22 cellular contexts compared by ENCODE assay signal in the genomic region with DNA sequence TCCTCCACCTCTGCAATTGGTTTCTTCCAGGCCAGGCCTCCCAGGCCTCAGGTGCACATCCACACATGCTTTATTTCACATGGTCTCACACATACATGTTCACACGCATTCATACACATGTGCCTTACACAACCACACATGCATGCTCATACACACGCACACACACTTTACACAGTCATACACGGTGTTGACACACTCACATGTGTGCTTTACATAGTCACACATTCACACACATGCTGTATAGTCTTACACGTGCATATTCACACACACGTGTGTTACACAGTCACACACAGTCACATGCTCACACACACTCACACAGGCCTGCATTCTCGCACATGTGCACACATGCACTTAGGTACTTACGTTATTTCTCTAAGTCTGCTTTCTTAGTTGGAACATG.
"Had no signal": no experiment of that assay in that cellular context is flagged by ENCODE, and none has a peak within 500 bp of the region (broad histone marks: within the 10 kb centered on the region; RNA-seq: fewer than 3 reads in every experiment).

No MANE protein-coding gene starts in this region.

- H3K4me3 ChIP-seq: colonic mucosa, gastrocnemius medialis, heart left ventricle, spleen, transverse colon had no signal

- H3K4me3 Mint-ChIP-seq: activated CD4-positive, alpha-beta T cell treated with anti-CD3 and anti-CD28 coated beads, Interleukin-2, amount 10 ng/mL, durations not matched to agents 24 days and 14 days; activated CD8-positive, alpha-beta T cell treated with anti-CD3 and anti-CD28 coated beads, Interleukin-2, amount 10 ng/mL, durations not matched to agents 7 days and 5 days; activated naive CD4-positive, alpha-beta T cell treated with anti-CD3 and anti-CD28 coated beads, Interleukin-2, amount 10 ng/mL, durations not matched to agents 7 days and 5 days; activated naive CD8-positive, alpha-beta T cell treated with anti-CD3 and anti-CD28 coated beads, Interleukin-2, amount 50 U/mL, for 24 hours; activated T-cell treated with anti-CD3 and anti-CD28 coated beads, Interleukin-2, amount 50 U/mL, for 4 hours; central memory CD8-positive, alpha-beta T cell; memory B cell; naive thymus-derived CD4-positive, alpha-beta T cell had no signal

- H3K27me3 ChIP-seq: colonic mucosa, gastrocnemius medialis, heart left ventricle, spleen, transverse colon had no signal

- H3K9me3 Mint-ChIP-seq: activated CD4-positive, alpha-beta T cell treated with anti-CD3 and anti-CD28 coated beads, Interleukin-2, amount 10 ng/mL, durations not matched to agents 24 days and 14 days; activated naive CD4-positive, alpha-beta T cell treated with anti-CD3 and anti-CD28 coated beads, Interleukin-2, amount 10 ng/mL, durations not matched to agents 7 days and 5 days; activated naive CD8-positive, alpha-beta T cell treated with anti-CD3 and anti-CD28 coated beads, Interleukin-2, amount 50 U/mL, for 24 hours; activated T-cell treated with anti-CD3 and anti-CD28 coated beads, Interleukin-2, amount 50 U/mL, for 4 hours; central memory CD8-positive, alpha-beta T cell; memory B cell; naive thymus-derived CD4-positive, alpha-beta T cell had no signal

- ATAC-seq: activated CD8-positive, alpha-beta T cell treated with anti-CD3 and anti-CD28 coated beads, Interleukin-2, amount 10 ng/mL, durations not matched to agents 7 days and 5 days; activated naive CD8-positive, alpha-beta T cell treated with anti-CD3 and anti-CD28 coated beads, Interleukin-2, amount 50 U/mL, for 24 hours; activated T-cell treated with anti-CD3 and anti-CD28 coated beads, Interleukin-2, amount 50 U/mL, for 4 hours; esophagus mucosa; gastrocnemius medialis; heart left ventricle; naive thymus-derived CD4-positive, alpha-beta T cell had no signal

- H3K4me1 Mint-ChIP-seq: memory B cell had no signal

- H3K27ac ChIP-seq: colonic mucosa, gastrocnemius medialis, heart left ventricle, parathyroid adenoma, spleen, transverse colon had no signal

- H3K27ac Mint-ChIP-seq: activated CD4-positive, alpha-beta T cell treated with anti-CD3 and anti-CD28 coated beads, Interleukin-2, amount 10 ng/mL, durations not matched to agents 24 days and 14 days; activated CD8-positive, alpha-beta T cell treated with anti-CD3 and anti-CD28 coated beads, Interleukin-2, amount 10 ng/mL, durations not matched to agents 7 days and 5 days; activated naive CD4-positive, alpha-beta T cell treated with anti-CD3 and anti-CD28 coated beads, Interleukin-2, amount 10 ng/mL, durations not matched to agents 7 days and 5 days; activated naive CD8-positive, alpha-beta T cell treated with anti-CD3 and anti-CD28 coated beads, Interleukin-2, amount 50 U/mL, for 24 hours; memory B cell had no signal

- DNase-seq: activated CD4-positive, alpha-beta T cell treated with anti-CD3 and anti-CD28 coated beads, Interleukin-2, amount 10 ng/mL, durations not matched to agents 24 days and 14 days; activated CD4-positive, CD25-positive, alpha-beta regulatory T cell; activated CD8-positive, alpha-beta memory T cell treated with anti-CD3 and anti-CD28 coated beads, Interleukin-2, amount 50 U/mL, for 4 hours; activated CD8-positive, alpha-beta T cell treated with anti-CD3 and anti-CD28 coated beads, Interleukin-2, amount 10 ng/mL, durations not matched to agents 7 days and 5 days; activated effector memory CD4-positive, alpha-beta T cell treated with Interleukin-2 at 50 U/mL for 16 hours; activated naive CD4-positive, alpha-beta T cell treated with anti-CD3 and anti-CD28 coated beads, Interleukin-2, amount 10 ng/mL, durations not matched to agents 7 days and 5 days; activated naive CD8-positive, alpha-beta T cell treated with anti-CD3 and anti-CD28 coated beads, Interleukin-2, amount 50 U/mL, for 24 hours; activated T-cell treated with anti-CD3 and anti-CD28 coated beads, Interleukin-2, amount 50 U/mL, for 4 hours; colonic mucosa; gastrocnemius medialis; heart left ventricle; kidney glomerular epithelial cell; naive thymus-derived CD4-positive, alpha-beta T cell; spleen; stimulated activated naive CD4-positive, alpha-beta T cell treated with Interleukin-2 at 50 U/mL for 16 hours; T-helper 1 cell; T1000; transverse colon had no signal

- H3K27me3 Mint-ChIP-seq: activated naive CD8-positive, alpha-beta T cell treated with anti-CD3 and anti-CD28 coated beads, Interleukin-2, amount 50 U/mL, for 24 hours; central memory CD8-positive, alpha-beta T cell had no signal

- H3K36me3 Mint-ChIP-seq: activated naive CD4-positive, alpha-beta T cell treated with anti-CD3 and anti-CD28 coated beads, Interleukin-2, amount 10 ng/mL, durations not matched to agents 7 days and 5 days; memory B cell; naive thymus-derived CD4-positive, alpha-beta T cell had no signal
